25 cellular contexts compared by ENCODE assay signal in the genomic region with DNA sequence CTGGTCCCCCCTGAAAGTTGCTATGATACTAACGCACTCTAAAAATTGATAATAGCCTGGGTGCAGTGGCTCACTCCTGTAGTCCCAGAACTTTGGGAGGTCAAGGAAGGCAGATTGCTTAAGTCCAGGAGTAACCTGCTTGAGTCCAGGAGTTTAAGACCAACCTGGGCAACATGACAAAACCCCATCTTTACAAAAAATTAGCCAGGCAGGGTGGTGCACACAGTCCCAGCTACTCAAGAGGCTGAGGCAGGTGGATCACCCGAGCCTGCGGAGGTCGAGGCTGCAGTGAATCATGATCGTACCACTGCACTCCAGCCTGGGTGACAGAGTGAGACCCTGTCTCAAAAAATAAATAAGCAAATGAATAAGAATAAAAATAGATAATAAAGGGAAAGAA.
"Had no signal": no experiment of that assay in that cellular context is flagged by ENCODE, and none has a peak within 500 bp of the region (broad histone marks: within the 10 kb centered on the region; RNA-seq: fewer than 3 reads in every experiment).

No MANE protein-coding gene starts in this region.

- H3K27me3 Mint-ChIP-seq: activated B cell treated with CpG ODN at 0.5 μM for 24 hours; activated CD4-positive, alpha-beta memory T cell treated with anti-CD3 and anti-CD28 coated beads for 36 hours; activated naive CD4-positive, alpha-beta T cell treated with anti-CD3 and anti-CD28 coated beads, Interleukin-2, amount 50 U/mL, for 24 hours; naive thymus-derived CD8-positive, alpha-beta T cell had no signal

- H3K27me3 ChIP-seq: colonic mucosa, dorsolateral prefrontal cortex, esophagus squamous epithelium, gastrocnemius medialis, left lung, pancreas, right atrium auricular region, tibial artery had no signal

- H3K27ac ChIP-seq: colonic mucosa, esophagus squamous epithelium, gastrocnemius medialis, psoas muscle, right atrium auricular region, tibial artery had no signal

- H3K27ac Mint-ChIP-seq: activated B cell treated with CpG ODN at 0.5 μM for 24 hours; activated CD4-positive, alpha-beta memory T cell treated with anti-CD3 and anti-CD28 coated beads for 36 hours; activated naive CD4-positive, alpha-beta T cell treated with anti-CD3 and anti-CD28 coated beads, Interleukin-2, amount 50 U/mL, for 24 hours; mesothelial cell of epicardium had no signal

- H3K4me1 Mint-ChIP-seq: activated B cell treated with CpG ODN at 0.5 μM for 24 hours, mesothelial cell of epicardium had no signal

- H3K4me3 Mint-ChIP-seq: activated B cell treated with CpG ODN at 0.5 μM for 24 hours; activated CD4-positive, alpha-beta memory T cell treated with anti-CD3 and anti-CD28 coated beads for 36 hours; activated naive CD4-positive, alpha-beta T cell treated with anti-CD3 and anti-CD28 coated beads, Interleukin-2, amount 50 U/mL, for 24 hours; mesothelial cell of epicardium; naive thymus-derived CD8-positive, alpha-beta T cell had no signal

- ATAC-seq: gastrocnemius medialis; naive thymus-derived CD8-positive, alpha-beta T cell; psoas muscle; stimulated activated naive CD8-positive, alpha-beta T cell treated with anti-CD3 and anti-CD28 coated beads, Interleukin-15, Interleukin-2, amounts not matched to agents 100 U/mL and 50 U/mL, for 24 hours had no signal

- DNase-seq: activated B cell treated with CpG ODN at 0.5 μM for 24 hours; activated CD4-positive, alpha-beta memory T cell treated with anti-CD3 and anti-CD28 coated beads for 36 hours; activated CD4-positive, alpha-beta T cell treated with anti-CD3 and anti-CD28 coated beads for 4 hours; activated gamma-delta T cell treated with Interleukin-2 at 50 U/mL for 16 hours; aorta; colonic mucosa; dorsolateral prefrontal cortex; esophagus squamous epithelium; gastrocnemius medialis; hippocampal formation; kidney glomerular epithelial cell; left lung; mammary epithelial cell; naive thymus-derived CD8-positive, alpha-beta T cell; pancreas; psoas muscle; stimulated activated CD4-positive, alpha-beta T cell treated with anti-CD3 and anti-CD28 coated beads, Interleukin-4, amount 100 ng/mL, for 24 hours; stimulated activated naive CD8-positive, alpha-beta T cell treated with anti-CD3 and anti-CD28 coated beads, Interleukin-15, Interleukin-2, amounts not matched to agents 100 U/mL and 50 U/mL, for 24 hours; substantia nigra; T1000; tibial artery had no signal

- H3K9me3 ChIP-seq: colonic mucosa, esophagus squamous epithelium, gastrocnemius medialis, left lung, pancreas, psoas muscle, right atrium auricular region, tibial artery had no signal

- H3K4me1 ChIP-seq: colonic mucosa, esophagus squamous epithelium, gastrocnemius medialis, psoas muscle, right atrium auricular region, tibial artery had no signal

- H3K9me3 Mint-ChIP-seq: activated B cell treated with CpG ODN at 0.5 μM for 24 hours; activated CD4-positive, alpha-beta memory T cell treated with anti-CD3 and anti-CD28 coated beads for 36 hours; activated naive CD4-positive, alpha-beta T cell treated with anti-CD3 and anti-CD28 coated beads, Interleukin-2, amount 50 U/mL, for 24 hours; mesothelial cell of epicardium; naive thymus-derived CD8-positive, alpha-beta T cell; T-helper 1 cell treated with Interleukin-12 subunit alpha and Interleukin-12 subunit beta and Interleukin-4 antibody, amounts not matched to agents 30 μg/mL and 1 μg/mL, for 36 hours had no signal

- H3K4me3 ChIP-seq: colonic mucosa, dorsolateral prefrontal cortex, esophagus squamous epithelium, gastrocnemius medialis, left lung, pancreas, psoas muscle, right atrium auricular region, tibial artery had no signal

- H3K36me3 ChIP-seq: colonic mucosa had no signal
